In genomic region chr9:109781086-109781485, GRCh38 we compare ENCODE assay signal across 1 cellular context.
TF ChIP-seq lines count a peak whose summit lies in the region.

No MANE protein-coding gene starts in this region.

TF ChIP-seq in liver, 16 proteins besides CTCF, POLR2A, EP300 and RAD21 (continued from another document):
- TF ChIP-seq REST (IDR thresholded peaks at IDR 0.05) = no peak
- no peak for TF ChIP-seq MAX (IDR thresholded peaks at IDR 0.05)
- TF ChIP-seq RXRA (IDR thresholded peaks at IDR 0.05) = no peak
- TF ChIP-seq FOXA2 (IDR thresholded peaks at IDR 0.05) = no peak
- TF ChIP-seq ATF3 (IDR thresholded peaks at IDR 0.05) = no peak
- no peak for TF ChIP-seq HNF4G (IDR thresholded peaks at IDR 0.05)
- no peak for TF ChIP-seq GABPA (IDR thresholded peaks at IDR 0.05 in 1 of 2, conservative IDR thresholded peaks at IDR 0.05 in 1 of 2)
- TF ChIP-seq TAF1 (conservative IDR thresholded peaks at IDR 0.05) = no peak
- TF ChIP-seq NR2F2 (IDR thresholded peaks at IDR 0.05) = no peak
TF ChIP-seq in liver: peak in this region for 0.
